8 cellular contexts compared by ENCODE assay signal in the genomic region with DNA sequence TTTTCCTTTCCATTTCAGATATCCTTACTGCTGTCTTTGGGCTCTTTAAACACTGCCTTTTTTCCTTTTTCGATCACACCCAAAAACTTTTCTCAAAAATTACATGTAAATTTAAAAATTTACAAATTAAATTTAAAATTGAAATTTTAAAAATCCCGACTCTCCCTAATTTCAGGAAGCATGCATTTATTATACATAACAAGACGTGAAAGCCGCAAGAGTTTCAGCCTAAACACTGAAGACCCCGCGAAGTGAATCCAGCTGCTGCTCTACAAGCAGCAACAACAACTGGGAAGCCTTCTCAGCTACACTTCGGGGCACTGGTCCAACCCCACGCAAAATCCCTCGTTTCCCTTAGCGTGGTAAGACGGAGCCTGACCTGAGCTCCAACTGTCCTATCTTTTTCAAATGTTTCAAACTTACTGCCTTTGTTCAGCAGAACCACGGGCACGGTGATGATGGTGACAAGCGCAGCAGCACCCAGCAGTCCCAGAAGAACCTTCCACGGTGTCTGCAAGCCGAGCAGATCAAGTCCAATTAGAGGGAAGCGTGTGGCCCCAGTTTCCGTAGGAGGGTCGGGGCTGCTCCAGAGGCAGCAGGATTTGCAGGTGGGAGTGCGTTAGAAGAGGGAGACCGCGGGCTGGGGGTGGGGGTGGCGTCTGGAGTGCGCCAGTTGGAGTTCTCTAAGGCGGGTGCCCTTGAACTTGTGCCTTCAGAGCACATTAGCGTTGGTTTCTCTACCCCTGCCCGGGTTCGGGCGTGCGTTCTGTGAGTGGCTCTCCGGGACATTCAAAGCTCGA. TPM values are rescaled to one million over a fixed set of nuclear protein-coding genes. Genes with fewer than 3 reads are reported as not detected.
DNase-seq lines count a peak whose midpoint lies in the region; ATAC-seq and TF ChIP-seq lines count a peak whose summit lies in the region.

No MANE protein-coding gene starts in this region.

- H3K27me3 Mint-ChIP-seq in CD14-positive monocyte (ENCODE audit: low read depth in 3 of 3), result peaks cover 18 to 33% (median 31%) of the 10 kb centered on the region in 3 donors
- H3K27me3 Mint-ChIP-seq in stimulated activated naive B cell treated with anti-CD40 and anti-IgM and Interleukin-4, amounts not matched to agents 10 μg/mL and 1 μg/mL and 100 μg/mL, for 72 hours, result peaks cover 39 to 51% of the 10 kb centered on the region in 2 donors

- DNase-seq in CD14-positive monocyte (ENCODE audit: low spot score) (no peak), LNCaP clone FGC (ENCODE audit: low read depth) (no peak), astrocyte of the cerebellum (ENCODE audit: low read depth) (no peak), kidney epithelial cell (ENCODE audit: low read depth) (no peak), cerebellar cortex (ENCODE audit: low spot score) (no peak), NCI-H1105 treated with DMSO at 0.1 percent for 48 hours (lab: John Stamatoyannopoulos, UW) (no peak), NCI-H2107 (lab: John Stamatoyannopoulos, UW) (no peak)
- no peak for DNase-seq in stimulated activated naive B cell treated with anti-CD40 and anti-IgM and Interleukin-4, amounts not matched to agents 10 μg/mL and 1 μg/mL and 100 μg/mL, for 72 hours

- intact Hi-C loops in CD14-positive monocyte (cut with micrococcal nuclease), result no loop called here

- in situ Hi-C loops in astrocyte of the cerebellum (cut with HindIII; ENCODE audit: low sequenced_read_pairs), result no loop called here

- H3K4me1 Mint-ChIP-seq in CD14-positive monocyte, result peaks cover 18% of the 10 kb centered on the region
- peaks cover 7 to 18% of the 10 kb centered on the region in 2 donors for H3K4me1 Mint-ChIP-seq in stimulated activated naive B cell treated with anti-CD40 and anti-IgM and Interleukin-4, amounts not matched to agents 10 μg/mL and 1 μg/mL and 100 μg/mL, for 72 hours

- H3K4me3 ChIP-seq in LNCaP clone FGC (ENCODE audit: low read depth, low read length) (peak overlapping the region; percentile 42), astrocyte of the cerebellum (ENCODE audit: low read depth, low read length) (peak overlapping the region; percentile 49), kidney epithelial cell (ENCODE audit: low read depth, low read length) (peak overlapping the region; percentile 65)

- ATAC-seq in stimulated activated naive B cell treated with anti-CD40 and anti-IgM and Interleukin-4, amounts not matched to agents 10 μg/mL and 1 μg/mL and 100 μg/mL, for 72 hours (replicated peaks), result peak in 1 of 2 donors; percentile 6

- peak overlapping the region; percentile 76 to 90 for H3K4me3 Mint-ChIP-seq in CD14-positive monocyte
- H3K4me3 Mint-ChIP-seq in stimulated activated naive B cell treated with anti-CD40 and anti-IgM and Interleukin-4, amounts not matched to agents 10 μg/mL and 1 μg/mL and 100 μg/mL, for 72 hours, result peak overlapping the region; percentile 84 to 86

- H3K36me3 Mint-ChIP-seq in CD14-positive monocyte, result no peaks in the 10 kb centered on the region
- peaks cover 0 to 3% of the 10 kb centered on the region in 2 donors for H3K36me3 Mint-ChIP-seq in stimulated activated naive B cell treated with anti-CD40 and anti-IgM and Interleukin-4, amounts not matched to agents 10 μg/mL and 1 μg/mL and 100 μg/mL, for 72 hours

- TF ChIP-seq CTCF in CD14-positive monocyte (IDR thresholded peaks at IDR 0.05) (no peak), LNCaP clone FGC (IDR thresholded peaks at IDR 0.05; ENCODE audit: control insufficient read depth, extremely low read depth, insufficient read depth) (no peak), astrocyte of the cerebellum (IDR thresholded peaks at IDR 0.05; ENCODE audit: low read depth, low read length, missing control alignments) (no peak), kidney epithelial cell (IDR thresholded peaks at IDR 0.05; ENCODE audit: insufficient read depth, low read length, poor library complexity, severe bottlenecking) (no peak)

- H3K36me3 ChIP-seq in kidney epithelial cell (ENCODE audit: control insufficient read depth, insufficient read depth, low read length), result no peaks in the 10 kb centered on the region

- peaks cover 2 to 11% (median 7%) of the 10 kb centered on the region in 7 donors for H3K9me3 Mint-ChIP-seq in CD14-positive monocyte
- H3K9me3 Mint-ChIP-seq in stimulated activated naive B cell treated with anti-CD40 and anti-IgM and Interleukin-4, amounts not matched to agents 10 μg/mL and 1 μg/mL and 100 μg/mL, for 72 hours, result peaks cover 3 to 6% of the 10 kb centered on the region in 2 donors

- no peak overlapping the region for H3K27ac Mint-ChIP-seq in CD14-positive monocyte
- peak overlapping the region; percentile 73 for H3K27ac Mint-ChIP-seq in stimulated activated naive B cell treated with anti-CD40 and anti-IgM and Interleukin-4, amounts not matched to agents 10 μg/mL and 1 μg/mL and 100 μg/mL, for 72 hours

- no peaks in the 10 kb centered on the region for H3K27me3 ChIP-seq in kidney epithelial cell (ENCODE audit: control insufficient read depth, insufficient read depth, low read length)

RNA-seq across cellular contexts. Expression of a gene that starts 0.8 kb away (rescaled TPM):
- polyA plus RNA-seq in CD14-positive monocyte, result under 1 TPM in 1 of 2 donors, not detected in 1; 0.46 TPM
- 61.6 and 78.9 TPM in 2 replicates for total RNA-seq in kidney epithelial cell
